11 cellular contexts compared by ENCODE assay signal in the genomic region with DNA sequence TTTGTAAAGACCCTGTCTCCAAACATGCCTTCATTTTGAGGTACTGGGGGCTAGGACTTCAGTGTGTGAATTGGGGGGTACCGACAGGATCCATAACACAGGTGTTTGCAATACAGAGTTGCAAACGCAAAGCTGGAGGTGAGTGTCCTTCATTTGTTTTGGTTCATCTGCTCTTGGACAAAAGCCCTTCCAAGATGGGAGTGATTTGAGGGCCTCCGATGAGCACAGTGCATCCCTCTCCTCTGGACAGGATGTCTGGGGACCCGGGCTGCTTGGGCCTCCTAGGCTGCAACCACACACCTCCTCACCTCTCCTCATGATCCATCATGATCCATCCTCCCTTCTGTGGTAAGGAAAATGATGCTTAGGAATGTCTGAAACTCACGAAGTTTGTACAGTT.
DNase-seq lines count a peak whose midpoint lies in the region; ATAC-seq lines count a peak whose summit lies in the region.
"Had no signal": no experiment of that assay in that cellular context is flagged by ENCODE, and none has a peak within 500 bp of the region (broad histone marks: within the 10 kb centered on the region; RNA-seq: fewer than 3 reads in every experiment).

No MANE protein-coding gene starts in this region.

- peaks cover 32% of the 10 kb centered on the region for H3K36me3 Mint-ChIP-seq in stimulated activated naive CD8-positive, alpha-beta T cell treated with anti-CD3 and anti-CD28 coated beads, Interleukin-15, Interleukin-2, amounts not matched to agents 100 ng/mL and 50 ng/mL, for 24 hours (ENCODE audit: low read depth)
- H3K36me3 Mint-ChIP-seq in memory B cell: peaks cover 10% of the 10 kb centered on the region

- H3K9me3 Mint-ChIP-seq in stimulated activated naive CD8-positive, alpha-beta T cell treated with anti-CD3 and anti-CD28 coated beads, Interleukin-15, Interleukin-2, amounts not matched to agents 100 ng/mL and 50 ng/mL, for 24 hours: no peaks in the 10 kb centered on the region
- H3K9me3 Mint-ChIP-seq in memory B cell: no peaks in the 10 kb centered on the region

- no peak for DNase-seq in stimulated activated naive CD8-positive, alpha-beta T cell treated with anti-CD3 and anti-CD28 coated beads, Interleukin-15, Interleukin-2, amounts not matched to agents 100 U/mL and 50 U/mL, for 24 hours
- peak; percentile 17 to 23 for DNase-seq in activated T-cell treated with anti-CD3 and anti-CD28 coated beads, Interleukin-2, amount 50 U/mL, for 48 hours
- DNase-seq in memory B cell (ENCODE audit: low spot score in 2 of 2) (no peak), NCI-H1694 (lab: John Stamatoyannopoulos, UW) (no peak), AG08395 (ENCODE audit: low spot score) (no peak)
- DNase-seq: body of pancreas, gastrocnemius medialis had no signal

- no peaks in the 10 kb centered on the region for H3K27me3 Mint-ChIP-seq in stimulated activated naive CD8-positive, alpha-beta T cell treated with anti-CD3 and anti-CD28 coated beads, Interleukin-15, Interleukin-2, amounts not matched to agents 100 ng/mL and 50 ng/mL, for 24 hours
- H3K27me3 Mint-ChIP-seq in memory B cell: no peaks in the 10 kb centered on the region

- peak overlapping the region; percentile 81 for H3K27ac Mint-ChIP-seq in stimulated activated naive CD8-positive, alpha-beta T cell treated with anti-CD3 and anti-CD28 coated beads, Interleukin-15, Interleukin-2, amounts not matched to agents 100 ng/mL and 50 ng/mL, for 24 hours
- H3K27ac Mint-ChIP-seq in memory B cell: peak overlapping the region; percentile 80

- peak overlapping the region; percentile 44 for H3K4me3 Mint-ChIP-seq in stimulated activated naive CD8-positive, alpha-beta T cell treated with anti-CD3 and anti-CD28 coated beads, Interleukin-15, Interleukin-2, amounts not matched to agents 100 ng/mL and 50 ng/mL, for 24 hours
- H3K4me3 Mint-ChIP-seq in memory B cell: no peak overlapping the region

- no peak for ATAC-seq in stimulated activated naive CD8-positive, alpha-beta T cell treated with anti-CD3 and anti-CD28 coated beads, Interleukin-15, Interleukin-2, amounts not matched to agents 100 U/mL and 50 U/mL, for 24 hours
- no peak for ATAC-seq in memory B cell (ENCODE audit: low read depth)
- ATAC-seq in GM18873 (IDR thresholded peaks at IDR 0.05; ENCODE audit: low FRiP score, unreplicated experiment): no peak
- no peak for ATAC-seq in GM18909 (IDR thresholded peaks at IDR 0.05; ENCODE audit: poor library complexity, unreplicated experiment)
- ATAC-seq: body of pancreas, gastrocnemius medialis, Panc1 had no signal

- peaks cover 93% of the 10 kb centered on the region for H3K4me1 Mint-ChIP-seq in stimulated activated naive CD8-positive, alpha-beta T cell treated with anti-CD3 and anti-CD28 coated beads, Interleukin-15, Interleukin-2, amounts not matched to agents 100 ng/mL and 50 ng/mL, for 24 hours (ENCODE audit: low read depth)
- peaks cover 58% of the 10 kb centered on the region for H3K4me1 Mint-ChIP-seq in memory B cell

Comparison
In these comparisons a context has a peak if more than half of its experiments do, and no peak if none do; other contexts are left out.
1. DNase-seq: peak in activated T-cell treated with anti-CD3 and anti-CD28 coated beads, Interleukin-2, amount 50 U/mL, for 48 hours (2 of 2); none in stimulated activated naive CD8-positive, alpha-beta T cell treated with anti-CD3 and anti-CD28 coated beads, Interleukin-15, Interleukin-2, amounts not matched to agents 100 U/mL and 50 U/mL, for 24 hours (single experiment), memory B cell (0 of 2), NCI-H1694 (single experiment) and AG08395 (single experiment).